ENCODE assay signal across 25 cellular contexts in genomic region chr5:24226492-24226891, GRCh38.
A peak's percentile ranks its signal among the peaks of the same experiment; 100 is the strongest.
DNase-seq lines count a peak whose midpoint lies in the region; ATAC-seq and TF ChIP-seq lines count a peak whose summit lies in the region.
"Had no signal": no experiment of that assay in that cellular context is flagged by ENCODE, and none has a peak within 500 bp of the region (broad histone marks: within the 10 kb centered on the region; RNA-seq: fewer than 3 reads in every experiment).

No MANE protein-coding gene starts in this region.

- dilution Hi-C loops in mammary epithelial cell (cut with HindIII; ENCODE audit: low sequenced_read_pairs): no loop called here

- H2AFZ ChIP-seq in mammary epithelial cell (ENCODE audit: low read depth, low read length) (peak overlapping the region; percentile 49), SU-DHL-6 (ENCODE audit: low read depth, low read length, severe bottlenecking) (peak overlapping the region; percentile 37)

- intact Hi-C loops in mammary epithelial cell (cut with micrococcal nuclease): no loop called here
- intact Hi-C loops in breast epithelium (cut with DNase I; ENCODE audit: low total_unique reads): no loop called here
- intact Hi-C loops in posterior vena cava (cut with DNase I): no loop called here

- H3K27ac ChIP-seq in mammary epithelial cell (ENCODE audit: insufficient read depth, low read depth, low read length) (no peak overlapping the region), breast epithelium (no peak overlapping the region), SU-DHL-6 (ENCODE audit: low read depth, low read length) (no peak overlapping the region)
- H3K27ac ChIP-seq: sigmoid colon had no signal

- H3K9me3 ChIP-seq in mammary epithelial cell (replicated peaks; ENCODE audit: insufficient read depth, low read length) (no peaks in the 10 kb centered on the region), breast epithelium (no peaks in the 10 kb centered on the region), SU-DHL-6 (ENCODE audit: insufficient read depth, low read length) (no peaks in the 10 kb centered on the region; the same call in 1 of the 2 replicates)
- H3K9me3 ChIP-seq: sigmoid colon had no signal

- H3K4me3 ChIP-seq in mammary epithelial cell (replicated peaks in 1 of 3; ENCODE audit: insufficient read depth in 1 of 3, low read depth in 2 of 3, low read length in 3 of 3) (no peak overlapping the region), breast epithelium (no peak overlapping the region), SU-DHL-6 (ENCODE audit: insufficient read depth, low read length, poor library complexity, severe bottlenecking) (no peak overlapping the region), fibroblast of the aortic adventitia (ENCODE audit: low read depth, low read length) (no peak overlapping the region)
- H3K4me3 ChIP-seq: sigmoid colon had no signal

- H3K4me1 ChIP-seq in mammary epithelial cell (ENCODE audit: insufficient read depth, low read length): no peaks in the 10 kb centered on the region
- H3K4me1 ChIP-seq in breast epithelium: no peaks in the 10 kb centered on the region
- H3K4me1 ChIP-seq: sigmoid colon had no signal

- TF ChIP-seq CTCF in mammary epithelial cell (conservative IDR thresholded peaks at IDR 0.05 in 1 of 2, IDR thresholded peaks at IDR 0.05 in 1 of 2; ENCODE audit: extremely low read depth in 1 of 2, insufficient read depth in 1 of 2, low read depth in 1 of 2, low read length in 2 of 2) (no peak), breast epithelium (IDR thresholded peaks at IDR 0.05) (no peak), SU-DHL-6 (IDR thresholded peaks at IDR 0.05; ENCODE audit: insufficient read depth, low read length, poor library complexity, severe bottlenecking) (no peak), fibroblast of the aortic adventitia (IDR thresholded peaks at IDR 0.05; ENCODE audit: insufficient read depth, low read length) (no peak)

- H3K36me3 ChIP-seq in mammary epithelial cell (ENCODE audit: insufficient read depth, low read length) (no peaks in the 10 kb centered on the region), breast epithelium (no peaks in the 10 kb centered on the region), SU-DHL-6 (ENCODE audit: low read length) (no peaks in the 10 kb centered on the region)
- H3K36me3 ChIP-seq: sigmoid colon had no signal

- BruUV-seq in mammary epithelial cell (replicated peaks; lab: Mats Ljungman, UMichigan): no TSS peak

- H3K9ac ChIP-seq in mammary epithelial cell (ENCODE audit: insufficient read depth, low read length) (no peak overlapping the region), SU-DHL-6 (ENCODE audit: low read length) (no peak overlapping the region)

- H3K79me2 ChIP-seq in mammary epithelial cell (ENCODE audit: insufficient read depth, low read length) (no peaks in the 10 kb centered on the region), SU-DHL-6 (ENCODE audit: insufficient read depth, low read length) (no peaks in the 10 kb centered on the region)

- peak; percentile 11 for DNase-seq in mammary epithelial cell
- DNase-seq in breast epithelium (ENCODE audit: low spot score in 2 of 2): no peak
- peak; percentile 5 for DNase-seq in fibroblast of the aortic adventitia (ENCODE audit: low read depth)
- no peak for DNase-seq in posterior vena cava (ENCODE audit: low spot score)
- DNase-seq in activated naive CD4-positive, alpha-beta T cell (lab: John Stamatoyannopoulos, UW): no peak
- DNase-seq: activated CD4-positive, alpha-beta T cell treated with anti-CD3 and anti-CD28 coated beads, Interleukin-2, amount 10 ng/mL, durations not matched to agents 7 days and 5 days; activated naive CD4-positive, alpha-beta T cell treated with Interleukin-2 at 50 U/mL for 16 hours; activated T-cell treated with anti-CD3 and anti-CD28 coated beads, Interleukin-2, amount 50 U/mL, for 4 hours; DMS79; effector CD8-positive, alpha-beta T cell; GDM1; left colon; NCI-H1694; NCI-H510A; NK-92 treated with Interleukin-12 subunit alpha and Interleukin-12 subunit beta, amount 100 ng/mL, for 24 hours; posterior cingulate gyrus; SHP77 treated with DMSO at 0.1 percent for 48 hours; sigmoid colon; stimulated activated CD4-positive, alpha-beta T cell treated with anti-CD3 and anti-CD28 coated beads, Interleukin-4, amount 100 ng/mL, for 4 hours; T-helper 9 cell had no signal

- H4K20me1 ChIP-seq in mammary epithelial cell (ENCODE audit: insufficient read depth, low read length) (no peaks in the 10 kb centered on the region), SU-DHL-6 (ENCODE audit: low read depth, low read length) (no peaks in the 10 kb centered on the region)

- CTCF ChIA-PET in mammary epithelial cell (lab: Charles Lee; ENCODE audit: low non-redundant PET): no interaction called here

- H3K9me2 ChIP-seq in SU-DHL-6 (replicated peaks; ENCODE audit: insufficient read depth, low read length): no peaks in the 10 kb centered on the region

- H3K4me2 ChIP-seq in mammary epithelial cell (ENCODE audit: insufficient read depth, low read depth, low read length): no peak overlapping the region
- no peak overlapping the region for H3K4me2 ChIP-seq in SU-DHL-6 (ENCODE audit: low read depth, low read length, poor library complexity, severe bottlenecking)

- H3K27me3 ChIP-seq in mammary epithelial cell (ENCODE audit: insufficient read depth, low read length) (no peaks in the 10 kb centered on the region), breast epithelium (no peaks in the 10 kb centered on the region), SU-DHL-6 (ENCODE audit: low read length) (no peaks in the 10 kb centered on the region)

- in situ Hi-C loops in mammary epithelial cell (cut with MboI; ENCODE audit: low sequenced_read_pairs in 2 of 2): no loop called here

- 20% methylated on average over 1 of the region's 1 CpG for WGBS in mammary epithelial cell (ENCODE audit: low coverage, missing lambda C conversion rate)

- no peaks in the 10 kb centered on the region for H3F3A ChIP-seq in SU-DHL-6 (ENCODE audit: insufficient read depth)

- ATAC-seq in GM19324 (IDR thresholded peaks at IDR 0.05; ENCODE audit: low FRiP score, unreplicated experiment) (no peak), GM19035 (IDR thresholded peaks at IDR 0.05; ENCODE audit: unreplicated experiment) (no peak)
- ATAC-seq: activated T-cell treated with anti-CD3 and anti-CD28 coated beads, Interleukin-2, amount 50 U/mL, for 4 hours; left colon; stimulated activated memory B cell treated with anti-CD40 and anti-IgM and Interleukin-4, amounts not matched to agents 10 μg/mL and 1 μg/mL and 100 μg/mL, for 72 hours; WTC11 had no signal

- TF ChIP-seq POLR2A in breast epithelium (IDR thresholded peaks at IDR 0.05): no peak

Comparison
In these comparisons a context has a peak if more than half of its experiments do, and no peak if none do; other contexts are left out.
1. DNase-seq: peak in mammary epithelial cell (single experiment) and fibroblast of the aortic adventitia (single experiment); none in breast epithelium (0 of 2), posterior vena cava (single experiment) and activated naive CD4-positive, alpha-beta T cell (0 of 4).